ENCODE assay signal across 27 cellular contexts in the genomic region with DNA sequence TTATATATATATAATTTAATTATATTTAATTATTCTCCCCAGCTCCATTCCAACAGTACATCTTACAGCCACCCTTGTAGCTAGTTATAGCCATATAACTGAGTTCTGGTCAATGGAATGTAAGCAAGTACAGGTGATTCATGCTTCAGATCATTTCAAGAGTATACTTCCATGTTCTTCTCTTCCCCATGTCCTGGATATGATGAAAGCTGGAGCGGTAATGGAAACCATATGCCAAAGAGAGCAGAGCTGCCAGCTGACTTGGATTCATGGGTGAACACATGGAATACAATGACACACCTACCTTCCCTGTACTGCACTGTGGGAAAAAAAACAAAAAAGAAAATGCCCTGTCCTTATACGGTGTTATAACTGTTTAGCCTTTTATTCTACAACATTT. TPM values are rescaled to one million over a fixed set of nuclear protein-coding genes. Genes with fewer than 3 reads are reported as not detected.
A peak's percentile ranks its signal among the peaks of the same experiment; 100 is the strongest.
DNase-seq lines count a peak whose midpoint lies in the region; FAIRE-seq and TF ChIP-seq lines count a peak whose summit lies in the region.
"Had no signal": no experiment of that assay in that cellular context is flagged by ENCODE, and none has a peak within 500 bp of the region (broad histone marks: within the 10 kb centered on the region; RNA-seq: fewer than 3 reads in every experiment).

No MANE protein-coding gene starts in this region.

- FAIRE-seq in RCC 7860 (lab: Jason Lieb, UNC), result no peak
- FAIRE-seq: GM12892 had no signal

- H3K4me2 ChIP-seq in PC-9, result no peak overlapping the region

- H3K27me3 ChIP-seq in PC-9 (ENCODE audit: insufficient read depth, low read depth) (no peaks in the 10 kb centered on the region), Peyer's patch (no peaks in the 10 kb centered on the region)
- H3K27me3 ChIP-seq: ascending aorta, esophagus squamous epithelium, tibial artery had no signal

- no TSS peak for BruUV-seq in PC-9 (replicated peaks; lab: Mats Ljungman, UMichigan)

- no peaks in the 10 kb centered on the region for H3K9me2 ChIP-seq in PC-9 (ENCODE audit: insufficient read depth)

- TF ChIP-seq CTCF in foreskin fibroblast (IDR thresholded peaks at IDR 0.05; ENCODE audit: low read depth, low read length) (no peak), PC-9 (conservative IDR thresholded peaks at IDR 0.05) (no peak), Peyer's patch (IDR thresholded peaks at IDR 0.05) (no peak)

- 0 out of 2 replicates have a peak, but pooled peaks cover 3% of the 10 kb centered on the region for H4K20me1 ChIP-seq in PC-9 (ENCODE audit: insufficient read depth)

- H3F3A ChIP-seq in PC-9 (ENCODE audit: insufficient read depth, low read depth), result peaks cover 8% of the 10 kb centered on the region; the same call in 1 of the 2 replicates

- no peak for TF ChIP-seq POLR2A in Peyer's patch (IDR thresholded peaks at IDR 0.05)

- CTCF ChIA-PET in PC-9 (lab: Charles Lee), result no interaction called here

- POLR2A ChIA-PET in PC-9 (lab: Charles Lee; ENCODE audit: unreplicated experiment), result no interaction called here

- H3K36me3 ChIP-seq in PC-9 (ENCODE audit: low read depth) (peaks cover 28% of the 10 kb centered on the region), Peyer's patch (peaks cover 0 to 4% (median 0%) of the 10 kb centered on the region in 3 donors)

- DNase-seq in AG08395 (ENCODE audit: low spot score) (peak; percentile 51), ELR (ENCODE audit: low read depth) (peak; percentile 57), amniotic epithelial cell (ENCODE audit: low read depth) (peak; percentile 61), foreskin fibroblast (peak; percentile 96 to 97), occipital lobe (lab: John Stamatoyannopoulos, UW) (no peak), RCC 7860 (ENCODE audit: low spot score) (no peak), PC-9 (no peak), Peyer's patch (no peak)
- DNase-seq: activated CD4-positive, alpha-beta T cell treated with anti-CD3 and anti-CD28 coated beads for 1 hour; activated CD8-positive, alpha-beta T cell treated with anti-CD3 and anti-CD28 coated beads for 36 hours; dermis blood vessel endothelial cell; DND-41; esophagus squamous epithelium; GOT3; kidney; naive thymus-derived CD8-positive, alpha-beta T cell; NCI-H1105; NCI-H2029; NCI-H2227 treated with DMSO at 0.1 percent for 48 hours; NCI-H82; T-helper 2 cell; tibial artery had no signal

- no peaks in the 10 kb centered on the region for H3K79me2 ChIP-seq in PC-9 (ENCODE audit: low read depth)

- H3K9me3 ChIP-seq in PC-9 (ENCODE audit: insufficient read depth, low read depth), result no peaks in the 10 kb centered on the region
- no peaks in the 10 kb centered on the region for H3K9me3 ChIP-seq in Peyer's patch
- H3K9me3 ChIP-seq: ascending aorta, esophagus squamous epithelium, tibial artery had no signal

- H3K27ac ChIP-seq in PC-9 (no peak overlapping the region), Peyer's patch (no peak overlapping the region)
- H3K27ac ChIP-seq: ascending aorta, C4-2B, esophagus squamous epithelium, SK-N-MC, tibial artery had no signal

- H3K4me3 ChIP-seq in foreskin fibroblast (ENCODE audit: low read depth in 1 of 2, low read length in 2 of 2), result no peak overlapping the region
- no peak overlapping the region for H3K4me3 ChIP-seq in PC-9
- H3K4me3 ChIP-seq in Peyer's patch, result no peak overlapping the region
- H3K4me3 ChIP-seq: ascending aorta, esophagus squamous epithelium, SK-N-MC, tibial artery had no signal

- intact Hi-C loops in PC-9 (cut with micrococcal nuclease; ENCODE audit: unreplicated experiment), result no loop called here

- no peaks in the 10 kb centered on the region for H3K4me1 ChIP-seq in PC-9 (replicated peaks; ENCODE audit: insufficient read depth)
- H3K4me1 ChIP-seq in Peyer's patch, result no peaks in the 10 kb centered on the region
- H3K4me1 ChIP-seq: ascending aorta, esophagus squamous epithelium had no signal

- no peak overlapping the region for H2AFZ ChIP-seq in PC-9

RNA-seq across cellular contexts. Expression of a gene that starts 17.5 kb away (rescaled TPM):
- 0.62 TPM for total RNA-seq in occipital lobe
- total RNA-seq in PC-9 (2021), result not detected in 2 replicates
- total RNA-seq in Peyer's patch, result under 1 TPM in 3 of 4 donors, not detected in 1; 0.27 to 0.70 (median 0.57) TPM
- total RNA-seq: A673, ascending aorta had no signal

RNA-seq across cellular contexts. Expression of a gene that starts 59.0 kb away (rescaled TPM):
- total RNA-seq in occipital lobe (17.5 TPM), PC-9 (2021) (15.5 and 15.7 TPM in 2 replicates), Peyer's patch (10 to 100 TPM in 3 of 4 donors, 1 to 10 TPM in 1; 7.0 to 31.4 (median 14.5) TPM)

Comparison
In these comparisons a context has a peak if more than half of its experiments do, and no peak if none do; other contexts are left out.
1. DNase-seq: peak in AG08395 (single experiment), ELR (single experiment), amniotic epithelial cell (single experiment) and foreskin fibroblast (2 of 2); none in occipital lobe (single experiment), RCC 7860 (single experiment), PC-9 (0 of 2) and Peyer's patch (0 of 3).